ENCODE assay signal across 25 cellular contexts in genomic region chr17:72024457-72024856, GRCh38.
"Had no signal": no experiment of that assay in that cellular context is flagged by ENCODE, and none has a peak within 500 bp of the region (broad histone marks: within the 10 kb centered on the region; RNA-seq: fewer than 3 reads in every experiment).

No MANE protein-coding gene starts in this region.

- H3K4me3 ChIP-seq: dorsolateral prefrontal cortex, gastrocnemius medialis, lung, mucosa of descending colon, pancreas, sigmoid colon, testis, tibial artery had no signal

- H3K36me3 ChIP-seq: gastrocnemius medialis, neutrophil, pancreas, sigmoid colon, tibial artery had no signal

- ATAC-seq: gastrocnemius medialis; mucosa of descending colon; natural killer cell treated with Interleukin-12 subunit alpha and Interleukin-12 subunit beta and Interleukin-15 and Interleukin-18, amount 100 ng/mL, for 72 hours; pancreas; right cardiac atrium; stimulated activated memory B cell treated with anti-CD40 and anti-IgM and Interleukin-4, amounts not matched to agents 10 μg/mL and 1 μg/mL and 100 μg/mL, for 72 hours; stimulated activated naive CD8-positive, alpha-beta T cell treated with anti-CD3 and anti-CD28 coated beads, Interleukin-15, Interleukin-2, amounts not matched to agents 100 U/mL and 50 U/mL, for 24 hours had no signal

- H3K27me3 Mint-ChIP-seq: memory B cell; natural killer cell treated with Interleukin-12 subunit alpha and Interleukin-12 subunit beta and Interleukin-15 and Interleukin-18, amount 100 ng/mL, for 72 hours had no signal

- H3K4me3 Mint-ChIP-seq: memory B cell; mesothelial cell of epicardium; naive B cell; natural killer cell treated with Interleukin-12 subunit alpha and Interleukin-12 subunit beta and Interleukin-15 and Interleukin-18, amount 100 ng/mL, for 72 hours; neural crest cell; stimulated activated memory B cell treated with anti-CD40 and anti-IgM and Interleukin-4, amounts not matched to agents 10 μg/mL and 1 μg/mL and 100 μg/mL, for 72 hours; type B pancreatic cell had no signal

- H3K27ac ChIP-seq: dorsolateral prefrontal cortex, gastrocnemius medialis, neutrophil, pancreas, sigmoid colon, testis, tibial artery had no signal

- H3K27ac Mint-ChIP-seq: memory B cell; mesothelial cell of epicardium; naive B cell; natural killer cell treated with Interleukin-12 subunit alpha and Interleukin-12 subunit beta and Interleukin-15 and Interleukin-18, amount 100 ng/mL, for 72 hours; stimulated activated memory B cell treated with anti-CD40 and anti-IgM and Interleukin-4, amounts not matched to agents 10 μg/mL and 1 μg/mL and 100 μg/mL, for 72 hours; type B pancreatic cell had no signal

- H3K4me1 ChIP-seq: gastrocnemius medialis, pancreas, sigmoid colon, tibial artery had no signal

- H3K4me1 Mint-ChIP-seq: memory B cell; stimulated activated memory B cell treated with anti-CD40 and anti-IgM and Interleukin-4, amounts not matched to agents 10 μg/mL and 1 μg/mL and 100 μg/mL, for 72 hours had no signal

- H3K27me3 ChIP-seq: pancreas, testis had no signal

- H3K9me3 Mint-ChIP-seq: mesothelial cell of epicardium, neural crest cell, type B pancreatic cell had no signal

- DNase-seq: dorsolateral prefrontal cortex; effector CD4-positive, alpha-beta T cell; foreskin fibroblast; gastrocnemius medialis; head of caudate nucleus; mucosa of descending colon; naive B cell; pancreas; right cardiac atrium; sigmoid colon; stimulated activated CD4-positive, alpha-beta T cell treated with anti-CD3 and anti-CD28 coated beads, Interleukin-4, amount 100 ng/mL, for 4 hours; stimulated activated naive CD8-positive, alpha-beta T cell treated with anti-CD3 and anti-CD28 coated beads, Interleukin-15, Interleukin-2, amounts not matched to agents 100 U/mL and 50 U/mL, for 24 hours; substantia nigra; testis; tibial artery had no signal

- FAIRE-seq: colon, keratinocyte, pancreas had no signal

- H3K9me3 ChIP-seq: gastrocnemius medialis, mucosa of descending colon, neutrophil, pancreas, sigmoid colon, testis, tibial artery had no signal

- H3K36me3 Mint-ChIP-seq: memory B cell; mesothelial cell of epicardium; naive B cell; natural killer cell treated with Interleukin-12 subunit alpha and Interleukin-12 subunit beta and Interleukin-15 and Interleukin-18, amount 100 ng/mL, for 72 hours; stimulated activated memory B cell treated with anti-CD40 and anti-IgM and Interleukin-4, amounts not matched to agents 10 μg/mL and 1 μg/mL and 100 μg/mL, for 72 hours; type B pancreatic cell had no signal
